Comparison of ENCODE assay signal across 1 cellular context in the genomic region with DNA sequence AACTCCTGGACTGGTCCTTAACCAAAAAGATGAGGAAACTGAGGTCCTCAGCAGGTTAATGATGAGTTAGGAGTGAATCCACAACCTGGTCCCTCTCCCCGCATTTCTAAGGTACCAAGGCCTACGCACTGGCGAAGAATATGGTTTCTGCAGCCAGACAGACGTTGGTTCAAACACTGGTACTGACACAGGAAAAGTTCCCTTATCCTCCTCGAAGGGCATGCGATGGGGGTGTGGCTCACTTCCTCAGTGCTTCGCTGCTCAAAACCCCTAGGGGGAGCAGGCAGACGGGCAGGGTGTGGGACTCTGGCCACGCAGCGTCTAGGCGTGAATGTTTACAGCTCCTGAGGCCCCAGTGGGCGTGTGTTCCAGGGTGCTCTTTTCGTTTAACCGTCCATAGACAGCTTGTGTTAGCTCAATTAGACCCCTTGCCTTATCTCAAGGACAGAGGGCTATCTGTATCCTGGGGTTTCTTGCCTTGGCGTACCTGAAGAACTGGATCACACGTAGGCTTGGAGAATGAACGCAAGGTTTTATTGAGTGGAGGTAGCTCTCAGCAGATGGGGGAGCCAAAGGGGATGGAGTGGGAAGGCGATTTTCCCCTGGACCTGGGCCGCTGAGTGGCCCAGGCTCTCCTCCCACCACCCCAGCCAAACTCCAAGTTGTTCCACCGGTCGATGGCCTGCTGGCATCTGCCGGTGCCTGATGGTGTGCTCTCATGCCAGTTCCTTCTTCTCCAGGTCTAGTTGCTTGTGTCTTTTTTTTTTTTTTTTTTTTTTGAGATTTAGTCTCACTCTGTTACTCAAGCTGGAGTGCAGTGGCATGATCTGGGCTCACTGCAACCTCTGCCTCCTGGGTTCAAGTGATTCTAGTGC.
A peak's percentile ranks its signal among the peaks of the same experiment; 100 is the strongest.
TF ChIP-seq lines count a peak whose summit lies in the region.

No MANE protein-coding gene starts in this region.

TF ChIP-seq in HepG2, 621 proteins besides CTCF, POLR2A, EP300 and RAD21 (continued from another document and continues in another):
- TF ChIP-seq, protein P1, sequence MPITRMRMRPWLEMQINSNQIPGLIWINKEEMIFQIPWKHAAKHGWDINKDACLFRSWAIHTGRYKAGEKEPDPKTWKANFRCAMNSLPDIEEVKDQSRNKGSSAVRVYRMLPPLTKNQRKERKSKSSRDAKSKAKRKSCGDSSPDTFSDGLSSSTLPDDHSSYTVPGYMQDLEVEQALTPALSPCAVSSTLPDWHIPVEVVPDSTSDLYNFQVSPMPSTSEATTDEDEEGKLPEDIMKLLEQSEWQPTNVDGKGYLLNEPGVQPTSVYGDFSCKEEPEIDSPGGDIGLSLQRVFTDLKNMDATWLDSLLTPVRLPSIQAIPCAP (CRISPR knock-in tag; IDR thresholded peaks at IDR 0.05; ENCODE audit: low read depth): no peak
- TF ChIP-seq, protein P2, sequence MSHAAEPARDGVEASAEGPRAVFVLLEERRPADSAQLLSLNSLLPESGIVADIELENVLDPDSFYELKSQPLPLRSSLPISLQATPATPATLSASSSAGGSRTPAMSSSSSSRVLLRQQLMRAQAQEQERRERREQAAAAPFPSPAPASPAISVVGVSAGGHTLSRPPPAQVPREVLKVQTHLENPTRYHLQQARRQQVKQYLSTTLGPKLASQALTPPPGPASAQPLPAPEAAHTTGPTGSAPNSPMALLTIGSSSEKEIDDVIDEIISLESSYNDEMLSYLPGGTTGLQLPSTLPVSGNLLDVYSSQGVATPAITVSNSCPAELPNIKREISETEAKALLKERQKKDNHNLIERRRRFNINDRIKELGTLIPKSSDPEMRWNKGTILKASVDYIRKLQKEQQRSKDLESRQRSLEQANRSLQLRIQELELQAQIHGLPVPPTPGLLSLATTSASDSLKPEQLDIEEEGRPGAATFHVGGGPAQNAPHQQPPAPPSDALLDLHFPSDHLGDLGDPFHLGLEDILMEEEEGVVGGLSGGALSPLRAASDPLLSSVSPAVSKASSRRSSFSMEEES (CRISPR knock-in tag; IDR thresholded peaks at IDR 0.05): no peak; the same call in 1 of the 2 replicates
- TF ChIP-seq, protein P3, sequence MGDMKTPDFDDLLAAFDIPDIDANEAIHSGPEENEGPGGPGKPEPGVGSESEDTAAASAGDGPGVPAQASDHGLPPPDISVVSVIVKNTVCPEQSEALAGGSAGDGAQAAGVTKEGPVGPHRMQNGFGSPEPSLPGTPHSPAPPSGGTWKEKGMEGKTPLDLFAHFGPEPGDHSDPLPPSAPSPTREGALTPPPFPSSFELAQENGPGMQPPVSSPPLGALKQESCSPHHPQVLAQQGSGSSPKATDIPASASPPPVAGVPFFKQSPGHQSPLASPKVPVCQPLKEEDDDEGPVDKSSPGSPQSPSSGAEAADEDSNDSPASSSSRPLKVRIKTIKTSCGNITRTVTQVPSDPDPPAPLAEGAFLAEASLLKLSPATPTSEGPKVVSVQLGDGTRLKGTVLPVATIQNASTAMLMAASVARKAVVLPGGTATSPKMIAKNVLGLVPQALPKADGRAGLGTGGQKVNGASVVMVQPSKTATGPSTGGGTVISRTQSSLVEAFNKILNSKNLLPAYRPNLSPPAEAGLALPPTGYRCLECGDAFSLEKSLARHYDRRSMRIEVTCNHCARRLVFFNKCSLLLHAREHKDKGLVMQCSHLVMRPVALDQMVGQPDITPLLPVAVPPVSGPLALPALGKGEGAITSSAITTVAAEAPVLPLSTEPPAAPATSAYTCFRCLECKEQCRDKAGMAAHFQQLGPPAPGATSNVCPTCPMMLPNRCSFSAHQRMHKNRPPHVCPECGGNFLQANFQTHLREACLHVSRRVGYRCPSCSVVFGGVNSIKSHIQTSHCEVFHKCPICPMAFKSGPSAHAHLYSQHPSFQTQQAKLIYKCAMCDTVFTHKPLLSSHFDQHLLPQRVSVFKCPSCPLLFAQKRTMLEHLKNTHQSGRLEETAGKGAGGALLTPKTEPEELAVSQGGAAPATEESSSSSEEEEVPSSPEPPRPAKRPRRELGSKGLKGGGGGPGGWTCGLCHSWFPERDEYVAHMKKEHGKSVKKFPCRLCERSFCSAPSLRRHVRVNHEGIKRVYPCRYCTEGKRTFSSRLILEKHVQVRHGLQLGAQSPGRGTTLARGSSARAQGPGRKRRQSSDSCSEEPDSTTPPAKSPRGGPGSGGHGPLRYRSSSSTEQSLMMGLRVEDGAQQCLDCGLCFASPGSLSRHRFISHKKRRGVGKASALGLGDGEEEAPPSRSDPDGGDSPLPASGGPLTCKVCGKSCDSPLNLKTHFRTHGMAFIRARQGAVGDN (CRISPR knock-in tag; IDR thresholded peaks at IDR 0.05): peak; percentile 85
- TF ChIP-seq RFX5 (IDR thresholded peaks at IDR 0.05; ENCODE audit: low read depth, low read length): no peak
- TF ChIP-seq SP140L (CRISPR knock-in tag; IDR thresholded peaks at IDR 0.05; ENCODE audit: borderline replicate concordance): no peak
- TF ChIP-seq ZFYVE20 (CRISPR knock-in tag; IDR thresholded peaks at IDR 0.05; ENCODE audit: borderline replicate concordance, low read depth): no peak
- TF ChIP-seq, protein P4, sequence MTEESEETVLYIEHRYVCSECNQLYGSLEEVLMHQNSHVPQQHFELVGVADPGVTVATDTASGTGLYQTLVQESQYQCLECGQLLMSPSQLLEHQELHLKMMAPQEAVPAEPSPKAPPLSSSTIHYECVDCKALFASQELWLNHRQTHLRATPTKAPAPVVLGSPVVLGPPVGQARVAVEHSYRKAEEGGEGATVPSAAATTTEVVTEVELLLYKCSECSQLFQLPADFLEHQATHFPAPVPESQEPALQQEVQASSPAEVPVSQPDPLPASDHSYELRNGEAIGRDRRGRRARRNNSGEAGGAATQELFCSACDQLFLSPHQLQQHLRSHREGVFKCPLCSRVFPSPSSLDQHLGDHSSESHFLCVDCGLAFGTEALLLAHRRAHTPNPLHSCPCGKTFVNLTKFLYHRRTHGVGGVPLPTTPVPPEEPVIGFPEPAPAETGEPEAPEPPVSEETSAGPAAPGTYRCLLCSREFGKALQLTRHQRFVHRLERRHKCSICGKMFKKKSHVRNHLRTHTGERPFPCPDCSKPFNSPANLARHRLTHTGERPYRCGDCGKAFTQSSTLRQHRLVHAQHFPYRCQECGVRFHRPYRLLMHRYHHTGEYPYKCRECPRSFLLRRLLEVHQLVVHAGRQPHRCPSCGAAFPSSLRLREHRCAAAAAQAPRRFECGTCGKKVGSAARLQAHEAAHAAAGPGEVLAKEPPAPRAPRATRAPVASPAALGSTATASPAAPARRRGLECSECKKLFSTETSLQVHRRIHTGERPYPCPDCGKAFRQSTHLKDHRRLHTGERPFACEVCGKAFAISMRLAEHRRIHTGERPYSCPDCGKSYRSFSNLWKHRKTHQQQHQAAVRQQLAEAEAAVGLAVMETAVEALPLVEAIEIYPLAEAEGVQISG (CRISPR knock-in tag; IDR thresholded peaks at IDR 0.05): peak; percentile 70
- no peak; the same call in 1 of the 2 replicates for TF ChIP-seq ZNF274 (CRISPR knock-in tag; IDR thresholded peaks at IDR 0.05)
- peak; percentile 80 for TF ChIP-seq ZMYM3 (CRISPR knock-in tag; IDR thresholded peaks at IDR 0.05)
- TF ChIP-seq RBM22 (optimal IDR thresholded peaks at IDR 0.05; ENCODE audit: low read length): no peak
- TF ChIP-seq, protein P5, sequence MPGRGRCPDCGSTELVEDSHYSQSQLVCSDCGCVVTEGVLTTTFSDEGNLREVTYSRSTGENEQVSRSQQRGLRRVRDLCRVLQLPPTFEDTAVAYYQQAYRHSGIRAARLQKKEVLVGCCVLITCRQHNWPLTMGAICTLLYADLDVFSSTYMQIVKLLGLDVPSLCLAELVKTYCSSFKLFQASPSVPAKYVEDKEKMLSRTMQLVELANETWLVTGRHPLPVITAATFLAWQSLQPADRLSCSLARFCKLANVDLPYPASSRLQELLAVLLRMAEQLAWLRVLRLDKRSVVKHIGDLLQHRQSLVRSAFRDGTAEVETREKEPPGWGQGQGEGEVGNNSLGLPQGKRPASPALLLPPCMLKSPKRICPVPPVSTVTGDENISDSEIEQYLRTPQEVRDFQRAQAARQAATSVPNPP (CRISPR knock-in tag; IDR thresholded peaks at IDR 0.05): 0 out of 2 replicates have a peak, but pooled peaks have one; percentile 28
- TF ChIP-seq ZNF619 (CRISPR knock-in tag; IDR thresholded peaks at IDR 0.05): no peak
- no peak for TF ChIP-seq ZBTB3 (CRISPR knock-in tag; IDR thresholded peaks at IDR 0.05; ENCODE audit: borderline replicate concordance, low read depth)
- TF ChIP-seq ZNF792 (CRISPR knock-in tag; IDR thresholded peaks at IDR 0.05): peak; percentile 76
- TF ChIP-seq KAT8 (CRISPR knock-in tag; IDR thresholded peaks at IDR 0.05): peak; percentile 43; the same call in 1 of the 2 replicates
- TF ChIP-seq MAFG (CRISPR knock-in tag; IDR thresholded peaks at IDR 0.05): no peak
- TF ChIP-seq, protein P6, sequence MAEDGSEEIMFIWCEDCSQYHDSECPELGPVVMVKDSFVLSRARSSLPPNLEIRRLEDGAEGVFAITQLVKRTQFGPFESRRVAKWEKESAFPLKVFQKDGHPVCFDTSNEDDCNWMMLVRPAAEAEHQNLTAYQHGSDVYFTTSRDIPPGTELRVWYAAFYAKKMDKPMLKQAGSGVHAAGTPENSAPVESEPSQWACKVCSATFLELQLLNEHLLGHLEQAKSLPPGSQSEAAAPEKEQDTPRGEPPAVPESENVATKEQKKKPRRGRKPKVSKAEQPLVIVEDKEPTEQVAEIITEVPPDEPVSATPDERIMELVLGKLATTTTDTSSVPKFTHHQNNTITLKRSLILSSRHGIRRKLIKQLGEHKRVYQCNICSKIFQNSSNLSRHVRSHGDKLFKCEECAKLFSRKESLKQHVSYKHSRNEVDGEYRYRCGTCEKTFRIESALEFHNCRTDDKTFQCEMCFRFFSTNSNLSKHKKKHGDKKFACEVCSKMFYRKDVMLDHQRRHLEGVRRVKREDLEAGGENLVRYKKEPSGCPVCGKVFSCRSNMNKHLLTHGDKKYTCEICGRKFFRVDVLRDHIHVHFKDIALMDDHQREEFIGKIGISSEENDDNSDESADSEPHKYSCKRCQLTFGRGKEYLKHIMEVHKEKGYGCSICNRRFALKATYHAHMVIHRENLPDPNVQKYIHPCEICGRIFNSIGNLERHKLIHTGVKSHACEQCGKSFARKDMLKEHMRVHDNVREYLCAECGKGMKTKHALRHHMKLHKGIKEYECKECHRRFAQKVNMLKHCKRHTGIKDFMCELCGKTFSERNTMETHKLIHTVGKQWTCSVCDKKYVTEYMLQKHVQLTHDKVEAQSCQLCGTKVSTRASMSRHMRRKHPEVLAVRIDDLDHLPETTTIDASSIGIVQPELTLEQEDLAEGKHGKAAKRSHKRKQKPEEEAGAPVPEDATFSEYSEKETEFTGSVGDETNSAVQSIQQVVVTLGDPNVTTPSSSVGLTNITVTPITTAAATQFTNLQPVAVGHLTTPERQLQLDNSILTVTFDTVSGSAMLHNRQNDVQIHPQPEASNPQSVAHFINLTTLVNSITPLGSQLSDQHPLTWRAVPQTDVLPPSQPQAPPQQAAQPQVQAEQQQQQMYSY (CRISPR knock-in tag; IDR thresholded peaks at IDR 0.05): no peak
- no peak for TF ChIP-seq MLLT10 (CRISPR knock-in tag; IDR thresholded peaks at IDR 0.05)
- no peak for TF ChIP-seq EHMT2 (IDR thresholded peaks at IDR 0.05; ENCODE audit: borderline replicate concordance, low read depth, low read length)
- peak; percentile 79; the same call in 1 of the 2 replicates for TF ChIP-seq ZSCAN9 (CRISPR knock-in tag; IDR thresholded peaks at IDR 0.05; ENCODE audit: borderline replicate concordance)
- no peak for TF ChIP-seq MTF1 (CRISPR knock-in tag; IDR thresholded peaks at IDR 0.05)
- peak; percentile 32; the same call in 1 of the 2 replicates for TF ChIP-seq CAMTA2 (CRISPR knock-in tag; IDR thresholded peaks at IDR 0.05; ENCODE audit: borderline replicate concordance)
- TF ChIP-seq KMT2A (CRISPR knock-in tag; IDR thresholded peaks at IDR 0.05): no peak
- TF ChIP-seq PHF5A (CRISPR knock-in tag; IDR thresholded peaks at IDR 0.05; ENCODE audit: low read depth, unreplicated experiment): no peak
- TF ChIP-seq REL (CRISPR knock-in tag; conservative IDR thresholded peaks at IDR 0.05): no peak
- TF ChIP-seq IRF2 (CRISPR knock-in tag; IDR thresholded peaks at IDR 0.05): no peak
- TF ChIP-seq ZNF552 (CRISPR knock-in tag; IDR thresholded peaks at IDR 0.05; ENCODE audit: borderline replicate concordance): no peak
- no peak for TF ChIP-seq TRIM24 (CRISPR knock-in tag; IDR thresholded peaks at IDR 0.05)
- TF ChIP-seq, protein P7, sequence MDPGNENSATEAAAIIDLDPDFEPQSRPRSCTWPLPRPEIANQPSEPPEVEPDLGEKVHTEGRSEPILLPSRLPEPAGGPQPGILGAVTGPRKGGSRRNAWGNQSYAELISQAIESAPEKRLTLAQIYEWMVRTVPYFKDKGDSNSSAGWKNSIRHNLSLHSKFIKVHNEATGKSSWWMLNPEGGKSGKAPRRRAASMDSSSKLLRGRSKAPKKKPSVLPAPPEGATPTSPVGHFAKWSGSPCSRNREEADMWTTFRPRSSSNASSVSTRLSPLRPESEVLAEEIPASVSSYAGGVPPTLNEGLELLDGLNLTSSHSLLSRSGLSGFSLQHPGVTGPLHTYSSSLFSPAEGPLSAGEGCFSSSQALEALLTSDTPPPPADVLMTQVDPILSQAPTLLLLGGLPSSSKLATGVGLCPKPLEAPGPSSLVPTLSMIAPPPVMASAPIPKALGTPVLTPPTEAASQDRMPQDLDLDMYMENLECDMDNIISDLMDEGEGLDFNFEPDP (CRISPR knock-in tag; conservative IDR thresholded peaks at IDR 0.05): no peak
- TF ChIP-seq STAG1 (CRISPR knock-in tag; IDR thresholded peaks at IDR 0.05): peak; percentile 90
- TF ChIP-seq POLR2AphosphoS5 (IDR thresholded peaks at IDR 0.05; ENCODE audit: low read depth, low read length): no peak
- peak; percentile 79 for TF ChIP-seq ZNF883 (CRISPR knock-in tag; IDR thresholded peaks at IDR 0.05; ENCODE audit: not compliant biosample characterization)
- TF ChIP-seq, protein P8, sequence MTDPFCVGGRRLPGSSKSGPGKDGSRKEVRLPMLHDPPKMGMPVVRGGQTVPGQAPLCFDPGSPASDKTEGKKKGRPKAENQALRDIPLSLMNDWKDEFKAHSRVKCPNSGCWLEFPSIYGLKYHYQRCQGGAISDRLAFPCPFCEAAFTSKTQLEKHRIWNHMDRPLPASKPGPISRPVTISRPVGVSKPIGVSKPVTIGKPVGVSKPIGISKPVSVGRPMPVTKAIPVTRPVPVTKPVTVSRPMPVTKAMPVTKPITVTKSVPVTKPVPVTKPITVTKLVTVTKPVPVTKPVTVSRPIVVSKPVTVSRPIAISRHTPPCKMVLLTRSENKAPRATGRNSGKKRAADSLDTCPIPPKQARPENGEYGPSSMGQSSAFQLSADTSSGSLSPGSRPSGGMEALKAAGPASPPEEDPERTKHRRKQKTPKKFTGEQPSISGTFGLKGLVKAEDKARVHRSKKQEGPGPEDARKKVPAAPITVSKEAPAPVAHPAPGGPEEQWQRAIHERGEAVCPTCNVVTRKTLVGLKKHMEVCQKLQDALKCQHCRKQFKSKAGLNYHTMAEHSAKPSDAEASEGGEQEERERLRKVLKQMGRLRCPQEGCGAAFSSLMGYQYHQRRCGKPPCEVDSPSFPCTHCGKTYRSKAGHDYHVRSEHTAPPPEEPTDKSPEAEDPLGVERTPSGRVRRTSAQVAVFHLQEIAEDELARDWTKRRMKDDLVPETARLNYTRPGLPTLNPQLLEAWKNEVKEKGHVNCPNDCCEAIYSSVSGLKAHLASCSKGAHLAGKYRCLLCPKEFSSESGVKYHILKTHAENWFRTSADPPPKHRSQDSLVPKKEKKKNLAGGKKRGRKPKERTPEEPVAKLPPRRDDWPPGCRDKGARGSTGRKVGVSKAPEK (CRISPR knock-in tag; IDR thresholded peaks at IDR 0.05; ENCODE audit: borderline replicate concordance): no peak
- TF ChIP-seq PCBP1 (IDR thresholded peaks at IDR 0.05; ENCODE audit: borderline replicate concordance, low read depth, low read length): no peak
- TF ChIP-seq ZNF446 (CRISPR knock-in tag; IDR thresholded peaks at IDR 0.05): no peak
- TF ChIP-seq HDAC6 (IDR thresholded peaks at IDR 0.05; ENCODE audit: low read depth, low read length): no peak
